22 cellular contexts compared by ENCODE assay signal in genomic region chr9:134526798-134527492, GRCh38.
A peak's percentile ranks its signal among the peaks of the same experiment; 100 is the strongest.
DNase-seq lines count a peak whose midpoint lies in the region; TF ChIP-seq lines count a peak whose summit lies in the region.
"Had no signal": no experiment of that assay in that cellular context is flagged by ENCODE, and none has a peak within 500 bp of the region (broad histone marks: within the 10 kb centered on the region; RNA-seq: fewer than 3 reads in every experiment).

No MANE protein-coding gene starts in this region.

- no peak overlapping the region for H2BK120ac ChIP-seq in neuronal stem cell (ENCODE audit: low read depth, low read length)

- H2BK15ac ChIP-seq in neuronal stem cell (ENCODE audit: low read length), result no peak overlapping the region

- H3K9ac ChIP-seq in neuronal stem cell (ENCODE audit: low read depth, low read length, poor library complexity), result peak overlapping the region; percentile 13

- H3K23ac ChIP-seq in neuronal stem cell (ENCODE audit: low read depth, low read length, poor library complexity), result no peak overlapping the region

- intact Hi-C loops in uterus (cut with DNase I; ENCODE audit: low total_unique reads), result no loop called here

- TF ChIP-seq CTCF in fibroblast of villous mesenchyme (IDR thresholded peaks at IDR 0.05; ENCODE audit: insufficient read depth, low read depth, low read length), result no peak
- TF ChIP-seq CTCF in uterus (IDR thresholded peaks at IDR 0.05), result no peak

- H2AK5ac ChIP-seq in neuronal stem cell (ENCODE audit: low read depth, low read length), result no peak overlapping the region

- no peak overlapping the region for H2BK5ac ChIP-seq in neuronal stem cell (ENCODE audit: low read length)

- peak; percentile 6 for DNase-seq in activated CD8-positive, alpha-beta memory T cell treated with anti-CD3 and anti-CD28 coated beads, Interleukin-2, amount 50 U/mL, for 4 hours
- DNase-seq in activated CD8-positive, alpha-beta memory T cell treated with anti-CD3 and anti-CD28 coated beads for 24 hours, result no peak
- peak; percentile 36 for DNase-seq in fibroblast of villous mesenchyme (ENCODE audit: low read depth)
- DNase-seq in neuronal stem cell (ENCODE audit: low spot score), result no peak
- DNase-seq in uterus, result peak in 1 of 2 donors; percentile 20
- DNase-seq in DMS 273 (lab: John Stamatoyannopoulos, UW; ENCODE audit: unreplicated experiment), result no peak
- no peak for DNase-seq in NCI-H446 treated with DMSO at 0.1 percent for 48 hours (lab: John Stamatoyannopoulos, UW)
- DNase-seq in SW480 (ENCODE audit: low spot score), result no peak
- DNase-seq: 8988T; activated CD4-positive, alpha-beta T cell treated with anti-CD3 and anti-CD28 coated beads, Interleukin-2, amount 50 U/mL, for 48 hours; activated naive CD8-positive, alpha-beta T cell treated with anti-CD3 and anti-CD28 coated beads for 36 hours; activated T-cell treated with anti-CD3 and anti-CD28 coated beads, Interleukin-2, amount 50 U/mL, for 48 hours; C1 segment of cervical spinal cord; cortex of kidney; DMS153; HCEC 1CT; NCI-H1417 treated with DMSO at 0.1 percent for 48 hours; NCI-H2171; NCI-H774; SJCRH30; stimulated activated naive CD4-positive, alpha-beta T cell treated with Interleukin-2 at 50 U/mL for 16 hours; T-helper 17 cell had no signal

- H3K9me3 ChIP-seq in neuronal stem cell (replicated peaks in 1 of 2; ENCODE audit: control insufficient read depth in 2 of 2, insufficient read depth in 1 of 2, low read depth in 1 of 2, low read length in 2 of 2) (peaks cover 4 to 8% of the 10 kb centered on the region in 2 donors), uterus (peaks cover 0 to 7% of the 10 kb centered on the region in 2 donors)

- no CpG with 5 or more reads among the region's 17 CpGs for WGBS in neuronal stem cell (ENCODE audit: extremely low coverage in 2 of 2, insufficient read length in 2 of 2, insufficient replicate concordance in 1 of 2), 2 donors

- no peaks in the 10 kb centered on the region for H3K79me1 ChIP-seq in neuronal stem cell (ENCODE audit: low read depth, low read length)

- H3K4me2 ChIP-seq in neuronal stem cell (ENCODE audit: insufficient read depth, low read length, poor library complexity, severe bottlenecking), result no peak overlapping the region

- H4K91ac ChIP-seq in neuronal stem cell (ENCODE audit: low read depth, low read length, poor library complexity), result no peak overlapping the region

- H4K8ac ChIP-seq in neuronal stem cell (ENCODE audit: low read depth, low read length), result no peak overlapping the region

- H3K14ac ChIP-seq in neuronal stem cell (ENCODE audit: low read length), result no peak overlapping the region

- H2AFZ ChIP-seq in neuronal stem cell (ENCODE audit: low read length), result no peak overlapping the region

- H3K27me3 ChIP-seq in neuronal stem cell (ENCODE audit: control insufficient read depth in 3 of 3, insufficient read depth in 3 of 3, low read depth in 1 of 3, low read length in 3 of 3), result no peaks in the 10 kb centered on the region
- H3K27me3 ChIP-seq in uterus, result no peaks in the 10 kb centered on the region

- H3K36me3 ChIP-seq in neuronal stem cell (replicated peaks in 1 of 2; ENCODE audit: control insufficient read depth in 2 of 2, insufficient read depth in 2 of 2, low read length in 2 of 2), result no peaks in the 10 kb centered on the region
- H3K36me3 ChIP-seq in uterus, result no peaks in the 10 kb centered on the region
- H3K36me3 ChIP-seq: SJCRH30 had no signal

- H3K27ac ChIP-seq in neuronal stem cell (replicated peaks; ENCODE audit: low read length) (no peak overlapping the region), uterus (peak overlapping the region; percentile 57 to 61)
- H3K27ac ChIP-seq: SJCRH30 had no signal

- H2BK12ac ChIP-seq in neuronal stem cell (ENCODE audit: low read length), result no peak overlapping the region

- no peak for TF ChIP-seq POLR2A in uterus (IDR thresholded peaks at IDR 0.05)

- H3K4me1 ChIP-seq in neuronal stem cell (ENCODE audit: control insufficient read depth in 2 of 2, insufficient read depth in 1 of 2, low read depth in 1 of 2, low read length in 2 of 2), result no peaks in the 10 kb centered on the region
- H3K4me1 ChIP-seq in uterus, result peaks cover 0 to 3% of the 10 kb centered on the region in 2 donors
- H3K4me1 ChIP-seq: SJCRH30 had no signal

- no peak overlapping the region for H3K4me3 ChIP-seq in fibroblast of villous mesenchyme (ENCODE audit: low read depth, low read length)
- H3K4me3 ChIP-seq in neuronal stem cell (ENCODE audit: low read length in 2 of 2), result no peak overlapping the region
- H3K4me3 ChIP-seq in uterus, result no peak overlapping the region
- H3K4me3 ChIP-seq: SJCRH30 had no signal

- no peak overlapping the region for H3K18ac ChIP-seq in neuronal stem cell (ENCODE audit: low read length)

- no peak overlapping the region for H3K4ac ChIP-seq in neuronal stem cell (ENCODE audit: low read length)

Comparison
In these comparisons a context has a peak if more than half of its experiments do, and no peak if none do; other contexts are left out.
1. DNase-seq: peak in activated CD8-positive, alpha-beta memory T cell treated with anti-CD3 and anti-CD28 coated beads, Interleukin-2, amount 50 U/mL, for 4 hours (single experiment) and fibroblast of villous mesenchyme (single experiment); none in activated CD8-positive, alpha-beta memory T cell treated with anti-CD3 and anti-CD28 coated beads for 24 hours (single experiment), neuronal stem cell (single experiment), DMS 273 (single experiment), NCI-H446 treated with DMSO at 0.1 percent for 48 hours (single experiment) and SW480 (single experiment).